ENCODE assay signal across 8 cellular contexts in the genomic region with DNA sequence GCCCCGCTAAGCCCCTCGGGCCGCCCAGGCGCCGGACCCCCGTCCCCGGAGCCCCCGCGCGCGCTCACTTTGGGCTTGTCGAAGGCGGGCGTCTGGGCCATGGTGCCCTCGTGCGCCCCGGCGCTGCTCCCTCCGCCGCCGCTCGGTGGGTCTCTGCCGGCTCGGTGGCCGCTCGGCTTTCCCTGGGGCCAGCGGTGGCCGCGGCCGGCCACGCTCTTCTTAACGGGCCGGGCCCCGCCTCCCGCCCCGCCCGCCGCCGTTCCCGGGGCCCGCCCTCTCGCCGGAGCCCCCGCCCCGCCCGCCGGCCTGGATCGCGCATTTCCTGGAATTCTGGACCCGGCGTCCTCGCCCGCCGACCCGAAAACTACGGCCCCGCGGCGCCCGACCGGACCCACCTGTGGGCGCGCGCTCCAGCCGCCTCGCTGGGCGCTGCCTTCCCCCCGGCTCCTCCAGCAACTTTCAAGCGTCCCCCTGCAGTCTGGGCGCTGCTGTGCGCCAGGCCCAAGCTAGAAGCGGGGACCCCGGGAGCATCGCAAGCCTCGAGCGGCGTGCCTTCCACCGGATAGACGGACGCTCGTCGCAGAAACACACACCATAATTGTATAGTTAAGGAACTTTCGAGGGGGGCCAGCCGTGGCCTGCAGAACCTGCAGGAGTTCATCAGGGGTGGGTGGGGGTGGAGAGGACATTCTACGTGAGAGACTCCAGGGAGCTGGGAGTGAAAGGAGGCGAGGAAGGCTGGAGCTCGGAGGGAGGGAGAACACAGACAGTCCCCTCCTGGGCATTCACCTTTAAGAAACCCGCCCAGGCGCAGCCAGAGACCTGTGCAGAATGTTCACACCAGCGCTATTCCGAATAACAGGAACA. TPM values are rescaled to one million over a fixed set of nuclear protein-coding genes. Genes with fewer than 3 reads are reported as not detected.
A peak's percentile ranks its signal among the peaks of the same experiment; 100 is the strongest.
DNase-seq lines count a peak whose midpoint lies in the region; ATAC-seq and TF ChIP-seq lines count a peak whose summit lies in the region.

ADA (minus strand) TSS at position 193 of the 867 bp plus-strand sequence; CDS start at position 101, 92 bp downstream.

- H3K36me3 ChIP-seq in BJ (ENCODE audit: control insufficient read depth, insufficient read depth, low read length) (no peaks in the 10 kb centered on the region), esophagus muscularis mucosa (no peaks in the 10 kb centered on the region), mucosa of stomach (ENCODE audit: control insufficient read depth, insufficient read depth, low read length) (no peaks in the 10 kb centered on the region)

- H3K27ac Mint-ChIP-seq in type B pancreatic cell = peak within 1 kb of the TSS; percentile 1

- intact Hi-C loops in esophagus muscularis mucosa (cut with DNase I) = no loop called here

- WGBS in esophagus muscularis mucosa = 0% methylated on average over 19 of the region's 91 CpGs

- peak within 1 kb of the TSS; percentile 58 for H3K4me3 ChIP-seq in BJ (ENCODE audit: low read depth, low read length)
- H3K4me3 ChIP-seq in esophagus muscularis mucosa = peak within 1 kb of the TSS; percentile 74 to 87 (median 82)
- peak within 1 kb of the TSS; percentile 74 for H3K4me3 ChIP-seq in mucosa of stomach (ENCODE audit: low read length)

- H3K4me1 ChIP-seq in esophagus muscularis mucosa (peaks cover 27 to 47% (median 40%) of the 10 kb centered on the region in 4 donors), mucosa of stomach (ENCODE audit: control insufficient read depth, insufficient read depth, low read length) (peaks cover 8% of the 10 kb centered on the region)

- peaks cover 6% of the 10 kb centered on the region for H3K4me1 Mint-ChIP-seq in type B pancreatic cell (ENCODE audit: unreplicated experiment)

- H3K27ac ChIP-seq in esophagus muscularis mucosa (replicated peaks in 1 of 4) = peak within 1 kb of the TSS; percentile 77 to 88 (median 82)

- peak; percentile 10; the same call in 1 of the 2 replicates for TF ChIP-seq CTCF in BJ (IDR thresholded peaks at IDR 0.05; ENCODE audit: insufficient read depth, low read depth, low read length)
- TF ChIP-seq CTCF in esophagus muscularis mucosa (IDR thresholded peaks at IDR 0.05) = peak in 1 of 3 experiments; percentile 13
- TF ChIP-seq CTCF in type B pancreatic cell (conservative IDR thresholded peaks at IDR 0.05) = peak; percentile 38

- no peak for TF ChIP-seq POLR2A in esophagus muscularis mucosa (IDR thresholded peaks at IDR 0.05; ENCODE audit: low read depth)

- TF ChIP-seq EP300 in esophagus muscularis mucosa (IDR thresholded peaks at IDR 0.05) = no peak

- H3K4me3 Mint-ChIP-seq in type B pancreatic cell = peak within 1 kb of the TSS; percentile 86

- ATAC-seq in GM21786 (IDR thresholded peaks at IDR 0.05; ENCODE audit: unreplicated experiment) = peak; percentile 30

- DNase-seq in BJ (ENCODE audit: low read depth) (no peak), NCI-H526 (lab: John Stamatoyannopoulos, UW) (peak; percentile 28 to 87), activated T-cell treated with anti-CD3 and anti-CD28 coated beads for 24 hours (ENCODE audit: low read depth) (peak; percentile 19), esophagus muscularis mucosa (ENCODE audit: extremely low spot score) (no peak), type B pancreatic cell (ENCODE audit: extremely low spot score, unreplicated experiment) (no peak), NCI-H1694 treated with DMSO at 0.1 percent for 48 hours (lab: John Stamatoyannopoulos, UW) (no peak)

- POLR2A ChIA-PET in BJ (lab: Charles Lee) = no interaction called here

- H3K9me3 ChIP-seq in esophagus muscularis mucosa = no peaks in the 10 kb centered on the region
- H3K9me3 ChIP-seq in mucosa of stomach (ENCODE audit: control insufficient read depth, low read length) = no peaks in the 10 kb centered on the region

- peaks cover 35% of the 10 kb centered on the region for H3K27me3 Mint-ChIP-seq in type B pancreatic cell

- H3K27me3 ChIP-seq in BJ (ENCODE audit: control insufficient read depth, insufficient read depth, low read length) (peaks cover 10% of the 10 kb centered on the region), esophagus muscularis mucosa (no peaks in the 10 kb centered on the region), mucosa of stomach (ENCODE audit: control insufficient read depth, insufficient read depth, low read length) (no peaks in the 10 kb centered on the region)

- CTCF ChIA-PET in BJ (lab: Yijun Ruan, JAX) = interaction anchor here (1.7 to 2.5 kb wide), 3 partner anchors 9 to 33 kb away, joined by 4 to 8 read pairs (median 5); no protein-coding TSS in a partner anchor

- peak within 1 kb of the TSS; percentile 58 for H3K9ac ChIP-seq in mucosa of stomach (ENCODE audit: low read length)

- no peaks in the 10 kb centered on the region for H3K9me3 Mint-ChIP-seq in type B pancreatic cell

- H3K36me3 Mint-ChIP-seq in type B pancreatic cell = no peaks in the 10 kb centered on the region

RNA-seq across cellular contexts. Expression of gene ADA, which starts in this region (rescaled TPM):
- 18.7 and 24.7 TPM in 2 replicates for polyA plus RNA-seq in BJ (2011; rRNA removed)
- polyA minus RNA-seq in BJ (2011; rRNA and poly(A)+ RNA removed) = 8.7 and 15.8 TPM in 2 replicates
- 10 to 100 TPM in 3 of 4 donors, 1 to 10 TPM in 1; 9.6 to 18.4 (median 13.4) TPM for total RNA-seq in esophagus muscularis mucosa
- total RNA-seq in type B pancreatic cell (ENCODE audit: low replicate concordance) = 7.5 and 15.1 TPM in 2 replicates

Comparison
In these comparisons a context has a peak if more than half of its experiments do, and no peak if none do; other contexts are left out.
1. DNase-seq: peak in NCI-H526 (2 of 2) and activated T-cell treated with anti-CD3 and anti-CD28 coated beads for 24 hours (single experiment); none in BJ (single experiment), esophagus muscularis mucosa (single experiment), type B pancreatic cell (single experiment) and NCI-H1694 treated with DMSO at 0.1 percent for 48 hours (single experiment).
2. Peak in every context shown above with its lines, with median percentiles within 50 percentile points of each other: H3K4me3 ChIP-seq.